In the genomic region with DNA sequence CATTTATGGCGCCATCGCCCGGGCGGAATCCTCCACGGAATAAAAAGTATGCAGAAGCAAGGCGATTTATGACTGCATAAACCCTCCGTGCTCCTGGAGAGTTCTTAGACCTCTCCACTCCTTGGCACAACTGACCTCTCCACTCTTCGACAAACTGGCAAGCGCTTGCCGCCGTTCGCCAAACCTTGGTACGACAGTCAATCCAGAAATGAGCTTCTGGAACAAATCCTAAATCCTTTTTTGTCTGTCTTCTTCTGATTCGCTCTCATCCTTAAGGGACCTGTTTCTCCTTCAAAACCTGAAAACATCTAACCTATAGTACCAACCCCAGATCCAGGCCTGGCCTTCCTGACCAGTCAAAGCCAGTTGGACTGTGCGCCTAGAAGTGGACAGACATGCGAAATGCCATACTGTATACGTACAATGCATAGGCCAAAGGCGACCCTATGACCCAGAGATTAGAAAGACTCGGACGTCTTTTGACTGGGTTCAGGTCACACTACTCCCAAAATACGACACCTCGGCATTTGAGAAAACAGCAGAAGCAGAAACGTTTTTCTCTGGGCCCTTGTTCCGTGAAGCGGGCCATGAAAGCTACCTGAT, we compare ENCODE assay signal across 8 cellular contexts. TPM values are rescaled to one million over a fixed set of nuclear protein-coding genes. Genes with fewer than 3 reads are reported as not detected.
DNase-seq lines count a peak whose midpoint lies in the region; ATAC-seq and TF ChIP-seq lines count a peak whose summit lies in the region.

No MANE protein-coding gene starts in this region.

- H3K4me1 ChIP-seq in A673 (ENCODE audit: insufficient read depth, low read length, poor library complexity, severe bottlenecking) = peaks cover 15% of the 10 kb centered on the region
- H3K4me1 ChIP-seq in HCT116 (ENCODE audit: control insufficient read depth in 1 of 2, insufficient read depth in 2 of 2, low read length in 2 of 2) = peaks cover 11 to 27% of the 10 kb centered on the region in 2 experiments; a peak in 3 of 4 replicates

- peaks cover 40% of the 10 kb centered on the region for H3K4me1 Mint-ChIP-seq in brain
- H3K4me1 Mint-ChIP-seq in mesothelial cell of epicardium = peaks cover 14% of the 10 kb centered on the region

- peak; percentile 10; the same call in 1 of the 2 replicates for ATAC-seq in HCT116
- no peak for ATAC-seq in GM19328 (IDR thresholded peaks at IDR 0.05; ENCODE audit: unreplicated experiment)
- no peak for ATAC-seq in GM21360 (IDR thresholded peaks at IDR 0.05; ENCODE audit: unreplicated experiment)
- no peak for ATAC-seq in HG03108 (IDR thresholded peaks at IDR 0.05; ENCODE audit: unreplicated experiment)

- intact Hi-C loops in A673 (cut with micrococcal nuclease; ENCODE audit: unreplicated experiment) = loop anchor here (10.0 kb wide), 2 partner anchors 120 to 970 kb away; a partner anchor contains a TSS
- intact Hi-C loops in HCT116 (cut with micrococcal nuclease) = loop anchor here (2.0 kb wide), 1 partner anchor 32 kb away; no protein-coding TSS in a partner anchor

- H3K79me2 ChIP-seq in HCT116 (ENCODE audit: insufficient read depth, low read length) = no peaks in the 10 kb centered on the region

- no peaks in the 10 kb centered on the region for H4K20me1 ChIP-seq in HCT116 (ENCODE audit: insufficient read depth)

- DNase-seq in A673 (ENCODE audit: low spot score) (no peak), HCT116 (ENCODE audit: low read depth, low spot score) (no peak), mesothelial cell of epicardium (ENCODE audit: low spot score in 2 of 2, unreplicated experiment in 2 of 2) (no peak), NCI-H1930 (lab: John Stamatoyannopoulos, UW) (no peak)

- H2AFZ ChIP-seq in HCT116 (ENCODE audit: low read depth, low read length, poor library complexity, severe bottlenecking) = peak overlapping the region; percentile 96

- RAD21 ChIA-PET in HCT116 (lab: Charles Lee; ENCODE audit: low non-redundant PET in 1 of 2, low total read pairs in 2 of 2, uncharacterized antibody in 2 of 2, unreplicated experiment in 2 of 2) = no interaction called here

- peaks cover 21% of the 10 kb centered on the region for H3K27me3 Mint-ChIP-seq in brain
- peaks cover 13% of the 10 kb centered on the region for H3K27me3 Mint-ChIP-seq in mesothelial cell of epicardium (ENCODE audit: low read depth)

- CTCF ChIA-PET in A673 (lab: Charles Lee) (interaction anchor here (1.1 kb wide), 1 partner anchor 27 kb away, joined by 4 read pairs; no protein-coding TSS in a partner anchor), HCT116 (lab: Charles Lee) (interaction anchor here (1.7 kb wide), 1 partner anchor 27 kb away, joined by 7 read pairs; no protein-coding TSS in a partner anchor)

- BruUV-seq in A673 (replicated peaks; lab: Mats Ljungman, UMichigan) (no TSS peak), HCT116 (replicated peaks; lab: Mats Ljungman, UMichigan) (no TSS peak)

- H3K27me3 ChIP-seq in A673 (replicated peaks; ENCODE audit: insufficient read depth, low read depth, low read length, poor library complexity) (no peaks in the 10 kb centered on the region), HCT116 (ENCODE audit: insufficient read depth, low read length) (no peaks in the 10 kb centered on the region)

- peaks cover 6% of the 10 kb centered on the region for H3K9me3 ChIP-seq in A673 (ENCODE audit: low read depth, low read length, poor library complexity, severe bottlenecking)
- H3K9me3 ChIP-seq in HCT116 (ENCODE audit: control insufficient read depth in 1 of 2, insufficient read depth in 1 of 2, low read depth in 1 of 2, low read length in 2 of 2) = no peaks in the 10 kb centered on the region

- H3K27ac Mint-ChIP-seq in brain (peak overlapping the region; percentile 86 to 95 (median 92)), mesothelial cell of epicardium (peak overlapping the region; percentile 95)

- H3K27ac ChIP-seq in A673 (ENCODE audit: low read depth, low read length, poor library complexity, severe bottlenecking) (peak overlapping the region; percentile 73), HCT116 (ENCODE audit: low read depth, low read length) (peak overlapping the region; percentile 61)

- H3K4me3 ChIP-seq in A673 (ENCODE audit: low read depth, low read length, poor library complexity, severe bottlenecking) (peak overlapping the region; percentile 69), HCT116 (replicated peaks in 1 of 2; ENCODE audit: low read depth in 1 of 2, low read length in 2 of 2) (peak overlapping the region; percentile 51 to 59)

- H3K9me3 Mint-ChIP-seq in brain (peaks cover 8 to 28% (median 15%) of the 10 kb centered on the region in 5 experiments), mesothelial cell of epicardium (peaks cover 6% of the 10 kb centered on the region)

- no peaks in the 10 kb centered on the region for H3K9me2 ChIP-seq in HCT116 (ENCODE audit: insufficient read depth)

- H3K9ac ChIP-seq in HCT116 (ENCODE audit: low read length) = peak overlapping the region; percentile 55

- H3K36me3 ChIP-seq in A673 (ENCODE audit: insufficient read depth, low read length, poor library complexity, severe bottlenecking) (no peaks in the 10 kb centered on the region), HCT116 (ENCODE audit: control insufficient read depth in 1 of 2, insufficient read depth in 2 of 2, low read length in 2 of 2) (no peaks in the 10 kb centered on the region)

- no peak for TF ChIP-seq POLR2A in HCT116 (IDR thresholded peaks at IDR 0.05; ENCODE audit: borderline replicate concordance, extremely low read depth, insufficient read depth, insufficient read length)

- H3K4me3 Mint-ChIP-seq in brain (peak overlapping the region; percentile 87 to 97 (median 91)), mesothelial cell of epicardium (peak overlapping the region; percentile 91)

- TF ChIP-seq CTCF in A673 (conservative IDR thresholded peaks at IDR 0.05; ENCODE audit: low read depth, low read length) (peak; percentile 49), HCT116 (IDR thresholded peaks at IDR 0.05 in 2 of 3, conservative IDR thresholded peaks at IDR 0.05 in 1 of 3; ENCODE audit: borderline replicate concordance in 1 of 3, insufficient read depth in 1 of 3, low read depth in 2 of 3, low read length in 2 of 3) (peak in 2 of 3 experiments; percentile 19 to 39; a peak in 2 of 6 replicates), brain (conservative IDR thresholded peaks at IDR 0.05) (peak; percentile 7 to 27), mesothelial cell of epicardium (IDR thresholded peaks at IDR 0.05; ENCODE audit: unreplicated experiment) (no peak)

- peak; percentile 56 for TF ChIP-seq RAD21 in HCT116 (IDR thresholded peaks at IDR 0.05; ENCODE audit: low read depth)

- H3K4me2 ChIP-seq in HCT116 (ENCODE audit: low read length) = peak overlapping the region; percentile 92

- H3K36me3 Mint-ChIP-seq in brain (no peaks in the 10 kb centered on the region), mesothelial cell of epicardium (no peaks in the 10 kb centered on the region)

- POLR2A ChIA-PET in A673 (lab: Charles Lee; ENCODE audit: low non-redundant PET) = no interaction called here
- POLR2A ChIA-PET in HCT116 (lab: Charles Lee) = interaction anchor here (1.4 kb wide), 1 partner anchor 18 kb away, joined by 4 read pairs; no protein-coding TSS in a partner anchor

TF ChIP-seq in HCT116, 20 proteins besides CTCF, POLR2A, EP300 and RAD21:
- TF ChIP-seq CBX3 (IDR thresholded peaks at IDR 0.05; ENCODE audit: low read depth) (peak; percentile 84), SIN3A (IDR thresholded peaks at IDR 0.05; ENCODE audit: low read depth) (no peak), MAX (IDR thresholded peaks at IDR 0.05) (no peak; the same call in 1 of the 2 replicates), FOSL1 (IDR thresholded peaks at IDR 0.05; ENCODE audit: low read depth) (no peak)
- TF ChIP-seq, protein P1, sequence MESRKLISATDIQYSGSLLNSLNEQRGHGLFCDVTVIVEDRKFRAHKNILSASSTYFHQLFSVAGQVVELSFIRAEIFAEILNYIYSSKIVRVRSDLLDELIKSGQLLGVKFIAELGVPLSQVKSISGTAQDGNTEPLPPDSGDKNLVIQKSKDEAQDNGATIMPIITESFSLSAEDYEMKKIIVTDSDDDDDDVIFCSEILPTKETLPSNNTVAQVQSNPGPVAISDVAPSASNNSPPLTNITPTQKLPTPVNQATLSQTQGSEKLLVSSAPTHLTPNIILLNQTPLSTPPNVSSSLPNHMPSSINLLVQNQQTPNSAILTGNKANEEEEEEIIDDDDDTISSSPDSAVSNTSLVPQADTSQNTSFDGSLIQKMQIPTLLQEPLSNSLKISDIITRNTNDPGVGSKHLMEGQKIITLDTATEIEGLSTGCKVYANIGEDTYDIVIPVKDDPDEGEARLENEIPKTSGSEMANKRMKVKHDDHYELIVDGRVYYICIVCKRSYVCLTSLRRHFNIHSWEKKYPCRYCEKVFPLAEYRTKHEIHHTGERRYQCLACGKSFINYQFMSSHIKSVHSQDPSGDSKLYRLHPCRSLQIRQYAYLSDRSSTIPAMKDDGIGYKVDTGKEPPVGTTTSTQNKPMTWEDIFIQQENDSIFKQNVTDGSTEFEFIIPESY (IDR thresholded peaks at IDR 0.05; ENCODE audit: extremely low read depth, insufficient replicate concordance, low read length) = no peak

RNA-seq across cellular contexts. Expression of gene TRIM27, which starts 59.4 kb away (rescaled TPM):
- total RNA-seq in A673 (2021) (70.5 and 81.1 TPM in 2 replicates), HCT116 (2021; ENCODE audit: unreplicated experiment) (62.5 TPM), mesothelial cell of epicardium (75.7 to 77.0 TPM (median 76.1 TPM) in 3 replicates)
- 40.8 and 45.8 TPM in 2 replicates for polyA plus RNA-seq in HCT116 (2012)
- 54.7 TPM for polyA plus RNA-seq in brain (ENCODE audit: insufficient read depth, low read depth, low replicate concordance)
